Comparison of ENCODE assay signal across 29 cellular contexts in genomic region chr2:84866121-84866520, GRCh38. TPM values are rescaled to one million over a fixed set of nuclear protein-coding genes. Genes with fewer than 3 reads are reported as not detected.
DNase-seq lines count a peak whose midpoint lies in the region; TF ChIP-seq lines count a peak whose summit lies in the region.
"Had no signal": no experiment of that assay in that cellular context is flagged by ENCODE, and none has a peak within 500 bp of the region (broad histone marks: within the 10 kb centered on the region; RNA-seq: fewer than 3 reads in every experiment).

No MANE protein-coding gene starts in this region.

- peaks cover 2% of the 10 kb centered on the region for H3K9me3 Mint-ChIP-seq in activated naive CD4-positive, alpha-beta T cell treated with anti-CD3 and anti-CD28 coated beads for 36 hours
- H3K9me3 Mint-ChIP-seq: central memory CD8-positive, alpha-beta T cell; dendritic cell treated with granulocyte-macrophage colony-stimulating factor and Interleukin-4, amounts not matched to agents 40 ng/mL and 50 ng/mL, for 4 days; GM23338; HFFc6; nephron had no signal

- H3K4me3 ChIP-seq in fibroblast of mammary gland (ENCODE audit: control insufficient read depth, low read depth, low read length): no peak overlapping the region
- no peak overlapping the region for H3K4me3 ChIP-seq in sigmoid colon
- H3K4me3 ChIP-seq: BLaER1 treated with 17β-estradiol and CSF1 and Interleukin-3, amounts not matched to agents 10 nM and 100 nM; esophagus squamous epithelium; GM23338; SJSA1; skin epidermis; stomach had no signal

- 72 to 79% methylated on average over 3 of the region's 3 CpGs for WGBS in sigmoid colon, 2 donors

- no peak for TF ChIP-seq POLR2A in sigmoid colon (IDR thresholded peaks at IDR 0.05)

- TF ChIP-seq CTCF in fibroblast of mammary gland (conservative IDR thresholded peaks at IDR 0.05; ENCODE audit: control insufficient read depth, insufficient read depth, low read depth, low read length): no peak
- TF ChIP-seq CTCF in sigmoid colon (IDR thresholded peaks at IDR 0.05): no peak
- no peak for TF ChIP-seq CTCF in GM13977 (IDR thresholded peaks at IDR 0.05; ENCODE audit: extremely low read depth, insufficient read depth, missing control alignments)

- H3K4me3 Mint-ChIP-seq in activated naive CD4-positive, alpha-beta T cell treated with anti-CD3 and anti-CD28 coated beads for 36 hours: no peak overlapping the region
- H3K4me3 Mint-ChIP-seq: central memory CD8-positive, alpha-beta T cell; dendritic cell treated with granulocyte-macrophage colony-stimulating factor and Interleukin-4, amounts not matched to agents 40 ng/mL and 50 ng/mL, for 4 days; GM23338; HFFc6; nephron had no signal

- no peaks in the 10 kb centered on the region for H3K27me3 ChIP-seq in sigmoid colon
- H3K27me3 ChIP-seq: BLaER1 treated with 17β-estradiol and CSF1 and Interleukin-3, amounts not matched to agents 10 nM and 100 nM; SJSA1; stomach had no signal

- peak overlapping the region; percentile 75 for H3K27ac Mint-ChIP-seq in activated naive CD4-positive, alpha-beta T cell treated with anti-CD3 and anti-CD28 coated beads for 36 hours
- H3K27ac Mint-ChIP-seq: dendritic cell treated with granulocyte-macrophage colony-stimulating factor and Interleukin-4, amounts not matched to agents 40 ng/mL and 50 ng/mL, for 4 days; GM23338; HFFc6; nephron had no signal

- no peaks in the 10 kb centered on the region for H3K27me3 Mint-ChIP-seq in activated naive CD4-positive, alpha-beta T cell treated with anti-CD3 and anti-CD28 coated beads for 36 hours (ENCODE audit: low read depth)
- H3K27me3 Mint-ChIP-seq: central memory CD8-positive, alpha-beta T cell had no signal

- no peaks in the 10 kb centered on the region for H3K36me3 ChIP-seq in sigmoid colon
- H3K36me3 ChIP-seq: BLaER1 treated with 17β-estradiol and CSF1 and Interleukin-3, amounts not matched to agents 10 nM and 100 nM; esophagus squamous epithelium; SJSA1; stomach had no signal

- no peaks in the 10 kb centered on the region for H3K9me3 ChIP-seq in sigmoid colon
- H3K9me3 ChIP-seq: BLaER1 treated with 17β-estradiol and CSF1 and Interleukin-3, amounts not matched to agents 10 nM and 100 nM; esophagus squamous epithelium; SJSA1; stomach had no signal

- no peaks in the 10 kb centered on the region for H3K4me1 ChIP-seq in sigmoid colon
- H3K4me1 ChIP-seq: esophagus squamous epithelium, SJSA1, stomach had no signal

- H3K36me3 Mint-ChIP-seq in activated naive CD4-positive, alpha-beta T cell treated with anti-CD3 and anti-CD28 coated beads for 36 hours (ENCODE audit: low read depth): peaks cover 36% of the 10 kb centered on the region

- H3K27ac ChIP-seq in sigmoid colon: no peak overlapping the region
- H3K27ac ChIP-seq: BLaER1 treated with 17β-estradiol and CSF1 and Interleukin-3, amounts not matched to agents 10 nM and 100 nM; esophagus squamous epithelium; SJSA1; stomach had no signal

- intact Hi-C loops in activated naive CD4-positive, alpha-beta T cell treated with anti-CD3 and anti-CD28 coated beads for 36 hours (cut with micrococcal nuclease): loop anchor here (1.0 to 10.0 kb wide), 3 partner anchors 16 to 844 kb away; no protein-coding TSS in a partner anchor
- intact Hi-C loops in sigmoid colon (cut with DNase I): no loop called here

- in situ Hi-C loops in GM13977 (cut with MboI; ENCODE audit: low pct_unique_long_range_greater_than_20kb, low sequenced_read_pairs, unreplicated experiment): no loop called here

- H3K4me1 Mint-ChIP-seq in activated naive CD4-positive, alpha-beta T cell treated with anti-CD3 and anti-CD28 coated beads for 36 hours (ENCODE audit: low read depth): peaks cover 88% of the 10 kb centered on the region
- H3K4me1 Mint-ChIP-seq: nephron had no signal

- no peak for TF ChIP-seq EP300 in sigmoid colon (IDR thresholded peaks at IDR 0.05)

- CTCF ChIA-PET in activated naive CD4-positive, alpha-beta T cell treated with anti-CD3 and anti-CD28 coated beads for 36 hours (lab: Charles Lee): interaction anchor here (1.5 to 2.0 kb wide), 3 partner anchors 10 to 59 kb away, joined by 5 to 11 read pairs (median 6); no protein-coding TSS in a partner anchor

- DNase-seq in activated naive CD4-positive, alpha-beta T cell treated with anti-CD3 and anti-CD28 coated beads for 36 hours: no peak
- DNase-seq in activated naive CD4-positive, alpha-beta T cell (lab: John Stamatoyannopoulos, UW): no peak
- DNase-seq in HCEC 1CT: peak; percentile 64
- peak; percentile 86 for DNase-seq in fibroblast of mammary gland (ENCODE audit: low read depth)
- peak; percentile 9 for DNase-seq in sigmoid colon
- DNase-seq in GM13977 (ENCODE audit: low spot score): no peak
- DNase-seq in hippocampal formation (lab: John Stamatoyannopoulos, UW): no peak
- DNase-seq in NCI-H1417 (lab: John Stamatoyannopoulos, UW): no peak
- DNase-seq: activated CD4-positive, CD25-positive, alpha-beta regulatory T cell; activated CD8-positive, alpha-beta memory T cell treated with anti-CD3 and anti-CD28 coated beads for 24 hours; Calu3; esophagus squamous epithelium; HFFc6; islet precursor cell; Karpas-422; NCI-H1436; NCI-H2081 treated with DMSO at 0.1 percent for 48 hours; NCI-H345; NCI-H774; stimulated activated CD8-positive, alpha-beta memory T cell treated with anti-CD3 and anti-CD28 coated beads, Interleukin-4, amount 100 ng/mL, for 48 hours; stomach; trophoblast cell had no signal

RNA-seq across cellular contexts. Expression of gene TRABD2A, which starts 14.8 kb away (rescaled TPM):
- 10 to 100 TPM; 40.4 to 41.7 TPM for total RNA-seq in activated naive CD4-positive, alpha-beta T cell treated with anti-CD3 and anti-CD28 coated beads for 36 hours
- total RNA-seq in sigmoid colon: 1 to 10 TPM in 1 of 4 donors, under 1 TPM in 3; 0.16 to 3.6 (median 0.65) TPM
- polyA plus RNA-seq in sigmoid colon: 10 to 100 TPM; 16.8 to 46.4 (median 25.4) TPM

RNA-seq across cellular contexts. Expression of gene TMSB10, which starts 39.3 kb away (rescaled TPM):
- 1,000 to 10,000 TPM; 1,772 to 1,864 TPM for total RNA-seq in activated naive CD4-positive, alpha-beta T cell treated with anti-CD3 and anti-CD28 coated beads for 36 hours
- total RNA-seq in sigmoid colon: 1,000 to 10,000 TPM; 1,887 to 2,459 (median 2,033) TPM
- 1,000 to 10,000 TPM; 3,723 to 4,314 (median 4,173) TPM for polyA plus RNA-seq in sigmoid colon

Comparison
In these comparisons a context has a peak if more than half of its experiments do, and no peak if none do; other contexts are left out.
1. DNase-seq: peak in HCEC 1CT (single experiment), fibroblast of mammary gland (single experiment) and sigmoid colon (single experiment); none in activated naive CD4-positive, alpha-beta T cell treated with anti-CD3 and anti-CD28 coated beads for 36 hours (single experiment), activated naive CD4-positive, alpha-beta T cell (0 of 4), GM13977 (single experiment), hippocampal formation (0 of 2) and NCI-H1417 (0 of 3).
2. RNA of gene TRABD2A, which starts 14.8 kb away (total RNA-seq): 40.4 to 41.7 TPM in activated naive CD4-positive, alpha-beta T cell treated with anti-CD3 and anti-CD28 coated beads for 36 hours; 0.16 to 3.6 TPM in sigmoid colon; every median in the first group is over 4 times any median in the second.